In genomic region chr22:17855891-17856290, GRCh38 we compare ENCODE assay signal across 20 cellular contexts.
DNase-seq lines count a peak whose midpoint lies in the region; ATAC-seq and TF ChIP-seq lines count a peak whose summit lies in the region.
"Had no signal": no experiment of that assay in that cellular context is flagged by ENCODE, and none has a peak within 500 bp of the region (broad histone marks: within the 10 kb centered on the region; RNA-seq: fewer than 3 reads in every experiment).

No MANE protein-coding gene starts in this region.

- H2AFZ ChIP-seq in GM23338 = no peak overlapping the region

- H3F3A ChIP-seq in GM23338 (replicated peaks; ENCODE audit: low read depth) = no peaks in the 10 kb centered on the region

- peak; percentile 58 for DNase-seq in BE2C
- no peak for DNase-seq in right lobe of liver
- DNase-seq in sigmoid colon = no peak
- no peak for DNase-seq in GM23338 (ENCODE audit: low spot score)
- no peak for DNase-seq in stimulated activated CD8-positive, alpha-beta memory T cell treated with anti-CD3 and anti-CD28 coated beads, Interleukin-4, amount 100 ng/mL, for 48 hours
- DNase-seq in NCI-H2107 (lab: John Stamatoyannopoulos, UW) = no peak
- DNase-seq: CD4-positive, CD25-positive, alpha-beta regulatory T cell; EL; GF-D8; IMR-90; NCI-H1105 treated with DMSO at 0.1 percent for 48 hours; NCI-H2029 treated with DMSO at 0.1 percent for 48 hours; NCI-H2171; NCI-H345; NCI-H524 treated with DMSO at 0.1 percent for 48 hours; NCI-H82 had no signal

- H3K4me1 ChIP-seq in BE2C (peaks cover 4% of the 10 kb centered on the region; the same call in 1 of the 2 replicates), right lobe of liver (peaks cover 0 to 19% (median 7%) of the 10 kb centered on the region in 4 donors), sigmoid colon (peaks cover 0 to 64% (median 47%) of the 10 kb centered on the region in 4 donors), GM23338 (ENCODE audit: insufficient read depth) (no peaks in the 10 kb centered on the region; the same call in 1 of the 2 replicates)

- H3K9me3 Mint-ChIP-seq in GM23338 = no peaks in the 10 kb centered on the region
- H3K9me3 Mint-ChIP-seq: CD4-positive, CD25-positive, alpha-beta regulatory T cell had no signal

- 86% methylated on average over 1 of the region's 7 CpGs for WGBS in right lobe of liver (ENCODE audit: insufficient coverage, low coverage, low lambda C conversion rate, missing lambda C conversion rate)
- WGBS in sigmoid colon, 2 donors = 95% methylated on average over 7 of the region's 7 CpGs

- H3K27me3 Mint-ChIP-seq in GM23338 (ENCODE audit: insufficient read depth, low read depth, poor library complexity) = peaks cover 3% of the 10 kb centered on the region
- H3K27me3 Mint-ChIP-seq: CD4-positive, CD25-positive, alpha-beta regulatory T cell had no signal

- H3K27me3 ChIP-seq in BE2C (no peaks in the 10 kb centered on the region), right lobe of liver (no peaks in the 10 kb centered on the region), sigmoid colon (no peaks in the 10 kb centered on the region), GM23338 (ENCODE audit: insufficient read depth) (no peaks in the 10 kb centered on the region)

- TF ChIP-seq EP300 in sigmoid colon (IDR thresholded peaks at IDR 0.05) = no peak

- H3K36me3 Mint-ChIP-seq in GM23338 (ENCODE audit: low read depth) = no peaks in the 10 kb centered on the region; the same call in 2 of the 3 replicates

- no peaks in the 10 kb centered on the region; the same call in 1 of the 2 replicates for H4K20me1 ChIP-seq in GM23338 (replicated peaks; ENCODE audit: insufficient read depth)

- TF ChIP-seq CTCF in BE2C (IDR thresholded peaks at IDR 0.05; ENCODE audit: low read depth, low read length) (no peak), right lobe of liver (IDR thresholded peaks at IDR 0.05) (no peak), sigmoid colon (IDR thresholded peaks at IDR 0.05) (no peak), GM23338 (conservative IDR thresholded peaks at IDR 0.05; ENCODE audit: low read depth in 2 of 2) (no peak)

- TF ChIP-seq POLR2A in right lobe of liver (IDR thresholded peaks at IDR 0.05) = no peak
- no peak for TF ChIP-seq POLR2A in sigmoid colon (IDR thresholded peaks at IDR 0.05)

- H3K27ac ChIP-seq in cingulate gyrus (ENCODE audit: low read depth, low read length) = peak overlapping the region; percentile 12
- H3K27ac ChIP-seq in right lobe of liver = peak overlapping the region in 2 of 3 donors; percentile 71 to 75
- peak overlapping the region; percentile 24 to 93 (median 58) for H3K27ac ChIP-seq in sigmoid colon
- H3K27ac ChIP-seq in GM23338 (ENCODE audit: low read depth) = no peak overlapping the region

- H3K4me3 ChIP-seq in BE2C (ENCODE audit: low read depth, low read length) (no peak overlapping the region), right lobe of liver (no peak overlapping the region), sigmoid colon (no peak overlapping the region), GM23338 (no peak overlapping the region)

- H3K36me3 ChIP-seq in BE2C (no peaks in the 10 kb centered on the region), right lobe of liver (no peaks in the 10 kb centered on the region), sigmoid colon (peaks cover 0 to 12% (median 2%) of the 10 kb centered on the region in 4 donors), GM23338 (ENCODE audit: insufficient read depth) (no peaks in the 10 kb centered on the region)

- no peaks in the 10 kb centered on the region for H3K9me2 ChIP-seq in GM23338 (ENCODE audit: insufficient read depth)

- ATAC-seq in right lobe of liver (no peak), GM23338 (no peak), HG02571 (IDR thresholded peaks at IDR 0.05; ENCODE audit: unreplicated experiment) (no peak)
- ATAC-seq: HCT116, Panc1 had no signal

- intact Hi-C loops in right lobe of liver (cut with DNase I) = no loop called here
- intact Hi-C loops in sigmoid colon (cut with DNase I) = no loop called here

- no peak overlapping the region for H3K4me2 ChIP-seq in GM23338

- H3K9me3 ChIP-seq in BE2C = no peaks in the 10 kb centered on the region
- H3K9me3 ChIP-seq in right lobe of liver = no peaks in the 10 kb centered on the region
- H3K9me3 ChIP-seq in sigmoid colon = no peaks in the 10 kb centered on the region

- no peaks in the 10 kb centered on the region for H3K79me2 ChIP-seq in GM23338 (replicated peaks; ENCODE audit: insufficient read depth)

- H3K4me1 Mint-ChIP-seq in GM23338 = peaks cover 6% of the 10 kb centered on the region; the same call in 1 of the 3 replicates
- H3K4me1 Mint-ChIP-seq: CD4-positive, CD25-positive, alpha-beta regulatory T cell had no signal

- H3K4me3 Mint-ChIP-seq in GM23338 = no peak overlapping the region
- H3K4me3 Mint-ChIP-seq: CD4-positive, CD25-positive, alpha-beta regulatory T cell had no signal

- no peak overlapping the region for H3K27ac Mint-ChIP-seq in GM23338

TF ChIP-seq in GM23338, 12 proteins besides CTCF, POLR2A, EP300 and RAD21 (continues in another document):
- no peak for TF ChIP-seq JUNB (IDR thresholded peaks at IDR 0.05; ENCODE audit: unreplicated experiment)
- TF ChIP-seq CREB1 (CRISPR knock-in tag; IDR thresholded peaks at IDR 0.05; ENCODE audit: low read depth) = no peak
- no peak for TF ChIP-seq NANOG (IDR thresholded peaks at IDR 0.05; ENCODE audit: borderline replicate concordance)
- TF ChIP-seq ZNF331 (CRISPR knock-in tag; IDR thresholded peaks at IDR 0.05; ENCODE audit: low read depth) = no peak
- TF ChIP-seq STAT1 (IDR thresholded peaks at IDR 0.05; ENCODE audit: unreplicated experiment) = no peak
- TF ChIP-seq REST (IDR thresholded peaks at IDR 0.05; ENCODE audit: unreplicated experiment) = no peak
- TF ChIP-seq, protein P1, sequence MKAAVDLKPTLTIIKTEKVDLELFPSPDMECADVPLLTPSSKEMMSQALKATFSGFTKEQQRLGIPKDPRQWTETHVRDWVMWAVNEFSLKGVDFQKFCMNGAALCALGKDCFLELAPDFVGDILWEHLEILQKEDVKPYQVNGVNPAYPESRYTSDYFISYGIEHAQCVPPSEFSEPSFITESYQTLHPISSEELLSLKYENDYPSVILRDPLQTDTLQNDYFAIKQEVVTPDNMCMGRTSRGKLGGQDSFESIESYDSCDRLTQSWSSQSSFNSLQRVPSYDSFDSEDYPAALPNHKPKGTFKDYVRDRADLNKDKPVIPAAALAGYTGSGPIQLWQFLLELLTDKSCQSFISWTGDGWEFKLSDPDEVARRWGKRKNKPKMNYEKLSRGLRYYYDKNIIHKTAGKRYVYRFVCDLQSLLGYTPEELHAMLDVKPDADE (IDR thresholded peaks at IDR 0.05) = no peak
- TF ChIP-seq EZH2phosphoT487 (IDR thresholded peaks at IDR 0.05; ENCODE audit: unreplicated experiment) = no peak
- no peak for TF ChIP-seq EZH2 (IDR thresholded peaks at IDR 0.05; ENCODE audit: low read depth, unreplicated experiment)
